In the genomic region with DNA sequence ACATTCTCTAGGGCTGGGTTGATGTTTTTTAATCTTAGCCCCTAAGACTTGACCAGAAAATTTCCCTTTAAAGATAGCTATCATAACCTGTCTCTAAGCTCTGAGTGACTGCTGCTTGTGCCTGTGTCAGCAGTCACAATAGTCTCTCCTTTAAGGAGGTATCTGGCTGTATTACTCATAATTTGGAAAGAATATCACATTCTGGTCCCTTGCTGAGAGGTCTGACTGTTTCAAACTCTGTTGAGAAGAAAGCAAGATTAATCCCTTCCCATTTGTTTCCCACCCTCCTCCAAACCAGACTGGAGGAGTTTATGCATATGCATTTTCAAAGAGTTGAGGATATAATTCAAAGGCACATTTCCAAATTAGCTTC, we compare ENCODE assay signal across 8 cellular contexts. TPM values are rescaled to one million over a fixed set of nuclear protein-coding genes. Genes with fewer than 3 reads are reported as not detected.
A peak's percentile ranks its signal among the peaks of the same experiment; 100 is the strongest.
DNase-seq lines count a peak whose midpoint lies in the region; ATAC-seq and TF ChIP-seq lines count a peak whose summit lies in the region.

No MANE protein-coding gene starts in this region.

- H4K20me1 ChIP-seq in PC-3 (ENCODE audit: low read length) = no peaks in the 10 kb centered on the region

- DNase-seq in PC-3 = peak; percentile 37
- no peak for DNase-seq in foreskin keratinocyte
- no peak for DNase-seq in skeletal muscle cell (ENCODE audit: low read depth)
- DNase-seq in MV-4-11 (lab: John Stamatoyannopoulos, UW) = no peak
- no peak for DNase-seq in putamen (ENCODE audit: low spot score)
- no peak for DNase-seq in GM13977 (ENCODE audit: low spot score)

- H3K4me1 ChIP-seq in PC-3 (ENCODE audit: insufficient read depth, low read length) (peaks cover 20% of the 10 kb centered on the region), foreskin keratinocyte (no peaks in the 10 kb centered on the region)

- no peaks in the 10 kb centered on the region for H3K36me3 ChIP-seq in PC-3 (ENCODE audit: low read depth, low read length)

- TF ChIP-seq CTCF in PC-3 (conservative IDR thresholded peaks at IDR 0.05; ENCODE audit: low read depth, low read length) (no peak), foreskin keratinocyte (conservative IDR thresholded peaks at IDR 0.05) (no peak), GM13977 (IDR thresholded peaks at IDR 0.05; ENCODE audit: extremely low read depth, insufficient read depth, missing control alignments) (no peak)

- H3K27ac ChIP-seq in PC-3 (ENCODE audit: low read length) (no peak overlapping the region), foreskin keratinocyte (no peak overlapping the region)

- H3K9me2 ChIP-seq in PC-3 (replicated peaks; ENCODE audit: low read length) = no peaks in the 10 kb centered on the region

- POLR2A ChIA-PET in PC-3 (lab: Charles Lee; ENCODE audit: unreplicated experiment) = no interaction called here

- CTCF ChIA-PET in PC-3 (lab: Charles Lee) = interaction anchor here (0.5 to 1.2 kb wide), 8 partner anchors 20 to 1089 kb away, joined by 3 to 5 read pairs (median 3); no protein-coding TSS in a partner anchor

- H3K79me2 ChIP-seq in PC-3 (ENCODE audit: low read length) = no peaks in the 10 kb centered on the region

- H3K4me2 ChIP-seq in PC-3 (ENCODE audit: low read length) = peak overlapping the region; percentile 89

- in situ Hi-C loops in GM13977 (cut with MboI; ENCODE audit: low pct_unique_long_range_greater_than_20kb, low sequenced_read_pairs, unreplicated experiment) = loop anchor here (25.0 kb wide), 1 partner anchor 693 kb away; no protein-coding TSS in a partner anchor

- peak overlapping the region; percentile 83 for H3K4me3 ChIP-seq in PC-3 (ENCODE audit: low read length)
- H3K4me3 ChIP-seq in skeletal muscle cell (ENCODE audit: low read depth, low read length) = peak overlapping the region; percentile 65

- H3K9ac ChIP-seq in PC-3 (ENCODE audit: low read length) = peak overlapping the region; percentile 50

- H3F3A ChIP-seq in PC-3 (ENCODE audit: low read length, unreplicated experiment) = peaks cover 4% of the 10 kb centered on the region

- H3K9me3 ChIP-seq in PC-3 (ENCODE audit: low read length) = no peaks in the 10 kb centered on the region

- no peaks in the 10 kb centered on the region for H3K27me3 ChIP-seq in PC-3 (ENCODE audit: low read length)
- H3K27me3 ChIP-seq in foreskin keratinocyte = peaks cover 81% of the 10 kb centered on the region

- BruUV-seq in PC-3 (replicated peaks; lab: Mats Ljungman, UMichigan) = no TSS peak

- peak; percentile 18 for ATAC-seq in GM19351 (IDR thresholded peaks at IDR 0.05; ENCODE audit: unreplicated experiment)
- peak; percentile 40 for ATAC-seq in PC-3
- ATAC-seq in foreskin keratinocyte = peak; percentile 24
- no peak for ATAC-seq in HG03045 (IDR thresholded peaks at IDR 0.05; ENCODE audit: unreplicated experiment)

- intact Hi-C loops in PC-3 (cut with micrococcal nuclease) = loop anchor here (1.0 to 5.0 kb wide), 4 partner anchors 58 to 880 kb away; no protein-coding TSS in a partner anchor

- peak overlapping the region; percentile 99 for H2AFZ ChIP-seq in PC-3 (ENCODE audit: low read length)

RNA-seq across cellular contexts. Expression of a gene that starts 2.3 kb away (rescaled TPM):
- 0.04 TPM in 1 of 2 replicates, not detected in the other for total RNA-seq in PC-3 (2014; rRNA removed)
- total RNA-seq in foreskin keratinocyte = not detected in 2 replicates
- not detected in 2 replicates for polyA plus RNA-seq in foreskin keratinocyte
